ENCODE assay signal across 20 cellular contexts in the genomic region with DNA sequence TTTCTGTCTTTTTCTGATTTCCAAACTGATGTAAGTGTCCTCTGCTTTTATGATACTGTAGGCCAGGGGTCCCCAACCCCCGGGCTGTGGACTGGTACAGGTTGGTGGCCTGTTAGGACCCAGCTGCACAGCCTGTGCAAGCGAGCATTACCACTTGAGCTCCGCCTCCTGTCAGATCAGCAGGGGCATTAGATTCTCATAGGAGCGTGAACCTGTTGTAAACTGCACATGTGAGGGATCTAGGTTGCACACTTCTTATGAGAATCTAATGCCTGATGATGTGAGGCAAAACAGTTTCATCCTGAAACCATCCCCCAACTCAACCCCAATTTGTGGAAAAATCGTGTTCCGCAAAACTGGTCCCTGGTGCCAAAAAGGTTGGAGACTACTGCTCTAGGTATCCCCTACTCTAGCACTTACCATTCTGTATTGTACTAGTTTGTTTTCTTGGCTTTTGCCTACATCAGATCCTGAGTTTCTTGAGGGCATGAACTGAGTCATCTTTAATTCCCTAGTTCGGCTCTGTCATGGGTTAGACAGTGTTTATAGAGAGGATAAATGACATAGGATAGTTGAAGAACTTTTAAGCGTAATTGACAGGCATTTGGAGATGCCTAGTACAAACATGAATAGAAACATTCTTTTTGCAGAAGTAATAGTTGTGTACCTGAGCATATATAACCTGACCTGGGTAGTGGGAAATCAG. TPM values are rescaled to one million over a fixed set of nuclear protein-coding genes. Genes with fewer than 3 reads are reported as not detected.
DNase-seq lines count a peak whose midpoint lies in the region; ATAC-seq, FAIRE-seq and TF ChIP-seq lines count a peak whose summit lies in the region.
"Had no signal": no experiment of that assay in that cellular context is flagged by ENCODE, and none has a peak within 500 bp of the region (broad histone marks: within the 10 kb centered on the region; RNA-seq: fewer than 3 reads in every experiment).

No MANE protein-coding gene starts in this region.

- no peaks in the 10 kb centered on the region for H3K9me3 ChIP-seq in DOHH2 (ENCODE audit: control insufficient read depth, insufficient read depth, low read length)
- no peaks in the 10 kb centered on the region for H3K9me3 ChIP-seq in GM12878 (replicated peaks; ENCODE audit: control insufficient read depth, insufficient read depth, low read length)
- H3K9me3 ChIP-seq: lower lobe of right lung had no signal

- DNase-seq in H54 (ENCODE audit: insufficient read length, low spot score) (no peak), GM12878 (ENCODE audit: low read depth, low spot score) (no peak), T-helper 9 cell (no peak), NCI-H2107 treated with DMSO at 0.1 percent for 48 hours (lab: John Stamatoyannopoulos, UW; ENCODE audit: unreplicated experiment) (no peak)
- DNase-seq: activated CD4-positive, alpha-beta T cell treated with anti-CD3 and anti-CD28 coated beads, Interleukin-2, amount 50 U/mL, for 4 hours; activated T-cell treated with anti-CD3 and anti-CD28 coated beads, Interleukin-2, amount 50 U/mL, for 24 hours; caudate nucleus; dorsolateral prefrontal cortex; erythroblast; lower lobe of right lung; NCI-H1092 treated with DMSO at 0.1 percent for 48 hours; NCI-H2107; stimulated activated CD4-positive, alpha-beta T cell treated with anti-CD3 and anti-CD28 coated beads, Interleukin-4, amount 100 ng/mL, for 1 hour had no signal

- H3K9me2 ChIP-seq in DOHH2 (replicated peaks; ENCODE audit: control insufficient read depth, low read length): no peaks in the 10 kb centered on the region

- H2AFZ ChIP-seq in GM12878 (ENCODE audit: control insufficient read depth, low read depth, low read length): no peak overlapping the region

- H3K4me3 ChIP-seq in DOHH2 (ENCODE audit: low read length) (no peak overlapping the region), GM12878 (no peak overlapping the region)
- H3K4me3 ChIP-seq: dorsolateral prefrontal cortex, lower lobe of right lung had no signal

- 88% methylated on average over 8 of the region's 8 CpGs for WGBS in GM12878 (ENCODE audit: insufficient coverage, insufficient replicate concordance, low lambda C conversion rate, missing lambda C conversion rate)

- SMC1A ChIA-PET in GM12878 (lab: Charles Lee; ENCODE audit: uncharacterized antibody, unreplicated experiment): no interaction called here

- POLR2A ChIA-PET in GM12878 (lab: Charles Lee): interaction anchor here (0.6 to 1.5 kb wide), 3 partner anchors 9 to 377 kb away, joined by 3 to 9 read pairs (median 4); no protein-coding TSS in a partner anchor

- no peaks in the 10 kb centered on the region for H3F3A ChIP-seq in DOHH2 (ENCODE audit: control insufficient read depth, insufficient read depth)

- RAD21 ChIA-PET in GM12878 (lab: Charles Lee; ENCODE audit: unreplicated experiment): no interaction called here

- H3K9me3 Mint-ChIP-seq in nephron: no peaks in the 10 kb centered on the region
- H3K9me3 Mint-ChIP-seq: activated T-cell treated with anti-CD3 and anti-CD28 coated beads, Interleukin-2, amount 50 U/mL, for 24 hours had no signal

- no peak overlapping the region for H3K9ac ChIP-seq in GM12878 (ENCODE audit: control insufficient read depth, insufficient read depth, low read length)
- H3K9ac ChIP-seq: KMS-11 had no signal

- H3K36me3 ChIP-seq in DOHH2 (ENCODE audit: control insufficient read depth, low read length): no peaks in the 10 kb centered on the region; the same call in 1 of the 2 replicates
- H3K36me3 ChIP-seq in GM12878 (ENCODE audit: control insufficient read depth in 2 of 2, insufficient read depth in 2 of 2, low read length in 1 of 2): no peaks in the 10 kb centered on the region
- H3K36me3 ChIP-seq: lower lobe of right lung had no signal

- H3K27me3 ChIP-seq in DOHH2 (ENCODE audit: control insufficient read depth, low read length) (no peaks in the 10 kb centered on the region), GM12878 (replicated peaks in 1 of 2; ENCODE audit: control insufficient read depth in 2 of 2, insufficient read depth in 2 of 2, low read length in 1 of 2) (no peaks in the 10 kb centered on the region)
- H3K27me3 ChIP-seq: dorsolateral prefrontal cortex had no signal

- in situ Hi-C loops in GM12878 (cut with MboI): no loop called here

- FAIRE-seq in H54 (lab: Jason Lieb, UNC) (peak; percentile 84), GM12878 (lab: Jason Lieb, UNC) (no peak)
- FAIRE-seq: GM12892, RCC 7860 had no signal

- no peaks in the 10 kb centered on the region for H3K36me3 Mint-ChIP-seq in nephron (ENCODE audit: low read depth)

- H3K4me3 Mint-ChIP-seq in nephron: peak overlapping the region; percentile 38 to 58 (median 39)

- TF ChIP-seq POLR2A in H54 (IDR thresholded peaks at IDR 0.05; ENCODE audit: low read depth, low read length) (no peak), GM12878 (IDR thresholded peaks at IDR 0.05; ENCODE audit: low read depth, low read length) (no peak)

- ATAC-seq in GM12878 (no peak), HG02571 (IDR thresholded peaks at IDR 0.05; ENCODE audit: unreplicated experiment) (no peak)
- ATAC-seq: HCT116, lower lobe of right lung had no signal

- H3K79me2 ChIP-seq in DOHH2 (ENCODE audit: control insufficient read depth, low read length) (peaks cover 90% of the 10 kb centered on the region), GM12878 (ENCODE audit: control insufficient read depth, insufficient read depth, low read length) (peaks cover 18% of the 10 kb centered on the region)

- TF ChIP-seq RAD21 in GM12878 (IDR thresholded peaks at IDR 0.05; ENCODE audit: insufficient read depth, low read depth, low read length): no peak

- H3K27ac Mint-ChIP-seq in nephron: no peak overlapping the region
- H3K27ac Mint-ChIP-seq: activated T-cell treated with anti-CD3 and anti-CD28 coated beads, Interleukin-2, amount 50 U/mL, for 24 hours had no signal

- no peak for TF ChIP-seq CTCF in DOHH2 (IDR thresholded peaks at IDR 0.05; ENCODE audit: low read depth, low read length, poor library complexity, severe bottlenecking)
- TF ChIP-seq CTCF in GM12878 (IDR thresholded peaks at IDR 0.05 in 2 of 3, conservative IDR thresholded peaks at IDR 0.05 in 1 of 3; ENCODE audit: control insufficient read depth in 2 of 3, extremely low read depth in 1 of 3, insufficient read depth in 1 of 3, low read depth in 3 of 3, low read length in 3 of 3): no peak
- no peak for TF ChIP-seq CTCF in nephron (IDR thresholded peaks at IDR 0.05; ENCODE audit: unreplicated experiment in 3 of 3)

- CTCF ChIA-PET in GM12878 (lab: Yijun Ruan, JAX): interaction anchor here (1.0 to 1.2 kb wide), 2 partner anchors 10 to 87 kb away, joined by 3 read pairs; no protein-coding TSS in a partner anchor

- H3K27ac ChIP-seq in DOHH2 (ENCODE audit: low read depth, low read length) (no peak overlapping the region), GM12878 (ENCODE audit: control insufficient read depth, insufficient read depth) (no peak overlapping the region)
- H3K27ac ChIP-seq: dorsolateral prefrontal cortex, KMS-11, lower lobe of right lung had no signal

- no peak for TF ChIP-seq EP300 in GM12878 (IDR thresholded peaks at IDR 0.05; ENCODE audit: borderline replicate concordance in 1 of 2, control insufficient read depth in 1 of 2, low read depth in 2 of 2, low read length in 2 of 2)

- H4K20me1 ChIP-seq in DOHH2 (ENCODE audit: control insufficient read depth, insufficient read depth, low read depth, low read length) (peaks cover 5% of the 10 kb centered on the region; the same call in 1 of the 2 replicates), GM12878 (ENCODE audit: control insufficient read depth, insufficient read depth) (no peaks in the 10 kb centered on the region)

- H3K4me1 ChIP-seq in DOHH2 (ENCODE audit: control insufficient read depth, low read length) (peaks cover 42% of the 10 kb centered on the region), GM12878 (ENCODE audit: control insufficient read depth, insufficient read depth, low read length) (peaks cover 3% of the 10 kb centered on the region; the same call in 1 of the 2 replicates)

- intact Hi-C loops in GM12878 (cut with micrococcal nuclease; ENCODE audit: unreplicated experiment): no loop called here

- BruUV-seq in GM12878 (replicated peaks; lab: Mats Ljungman, UMichigan): no TSS peak

- peaks cover 62% of the 10 kb centered on the region for H3K4me1 Mint-ChIP-seq in nephron

- H3K27me3 Mint-ChIP-seq in nephron (ENCODE audit: low read depth): no peaks in the 10 kb centered on the region
- H3K27me3 Mint-ChIP-seq: activated T-cell treated with anti-CD3 and anti-CD28 coated beads, Interleukin-2, amount 50 U/mL, for 24 hours had no signal

- peak overlapping the region; percentile 28; the same call in 1 of the 2 replicates for H3K4me2 ChIP-seq in DOHH2 (ENCODE audit: low read length)
- H3K4me2 ChIP-seq in GM12878 (ENCODE audit: control insufficient read depth, insufficient read depth): peak overlapping the region; percentile 47; the same call in 1 of the 2 replicates
- H3K4me2 ChIP-seq: KMS-11 had no signal

TF ChIP-seq in GM12878, 131 proteins besides CTCF, POLR2A, EP300 and RAD21 (continues in another document):
- TF ChIP-seq SUPT20H (IDR thresholded peaks at IDR 0.05; ENCODE audit: borderline replicate concordance, control insufficient read depth, low read depth, low read length): no peak
- no peak for TF ChIP-seq RCOR1 (conservative IDR thresholded peaks at IDR 0.05; ENCODE audit: low read depth, low read length)
- TF ChIP-seq EED (IDR thresholded peaks at IDR 0.05; ENCODE audit: low read depth): no peak
- no peak for TF ChIP-seq BACH1 (IDR thresholded peaks at IDR 0.05; ENCODE audit: borderline replicate concordance)

RNA-seq across cellular contexts. Expression of gene ABCD3, which starts 4.1 kb away (rescaled TPM):
- total RNA-seq in GM12878 (2013; cell fraction: nucleolus; rRNA removed): 25.1 and 27.0 TPM in 2 replicates
- total RNA-seq in GM12878 (2014; rRNA removed) (23.4 and 29.4 TPM in 2 replicates), GM12878 (2014; rRNA removed; fragmentation: Illumina TruSeq; extraction: Trizol) (32.6 and 32.8 TPM in 2 replicates), GM12878 (2021) (27.4 and 29.3 TPM in 2 replicates)
- polyA plus RNA-seq in GM12878 (2011; ENCODE audit: low read depth): 5.6 TPM
- polyA plus RNA-seq in GM12878 (2011; rRNA removed) (24.9 and 35.3 TPM in 2 replicates), GM12878 (2014; fragmentation: Illumina TruSeq; extraction: Trizol) (23.4 and 36.6 TPM in 2 replicates), GM12878 (2014; fragmentation: Nextera tagmentation; extraction: Ambion mirVana) (10 to 100 TPM; 15.1 to 16.3 TPM), GM12878 (2014; rRNA removed) (16.9 and 18.7 TPM in 2 replicates), GM12878 (2016; fragmentation: Nextera tagmentation; extraction: Ambion mirVana) (10 to 100 TPM; 38.0 to 40.2 TPM)
- 7.3 and 8.3 TPM in 2 replicates for polyA plus RNA-seq in GM12878 (2011; cell fraction: cytosol; rRNA removed)
- polyA plus RNA-seq in GM12878 (2011; cell fraction: nucleus; rRNA removed): 19.4 and 20.9 TPM in 2 replicates
- polyA plus RNA-seq in GM12878 (2012): 9.0 and 10.5 TPM in 2 replicates
- 17.3 and 25.8 TPM in 2 replicates for polyA minus RNA-seq in GM12878 (2011; rRNA and poly(A)+ RNA removed)
- 9.9 and 10.4 TPM in 2 replicates for polyA minus RNA-seq in GM12878 (2011; cell fraction: cytosol; rRNA and poly(A)+ RNA removed)
- polyA minus RNA-seq in GM12878 (2011; cell fraction: nucleus; rRNA and poly(A)+ RNA removed): 11.4 and 20.6 TPM in 2 replicates
